ENCODE assay signal across 13 cellular contexts in genomic region chr2:233213975-233214374, GRCh38. TPM values are rescaled to one million over a fixed set of nuclear protein-coding genes. Genes with fewer than 3 reads are reported as not detected.
A peak's percentile ranks its signal among the peaks of the same experiment; 100 is the strongest.
DNase-seq lines count a peak whose midpoint lies in the region; ATAC-seq and TF ChIP-seq lines count a peak whose summit lies in the region.
"Had no signal": no experiment of that assay in that cellular context is flagged by ENCODE, and none has a peak within 500 bp of the region (broad histone marks: within the 10 kb centered on the region; RNA-seq: fewer than 3 reads in every experiment).

No MANE protein-coding gene starts in this region.

- peak overlapping the region in 4 of 7 donors; percentile 45 to 70 (median 60) for H3K27ac Mint-ChIP-seq in CD4-positive, alpha-beta memory T cell
- no peak overlapping the region for H3K27ac Mint-ChIP-seq in endothelial cell (ENCODE audit: unreplicated experiment)
- no peak overlapping the region for H3K27ac Mint-ChIP-seq in activated CD4-positive, alpha-beta T cell treated with anti-CD3 and anti-CD28 coated beads for 36 hours
- H3K27ac Mint-ChIP-seq: CD14-positive monocyte had no signal

- peaks cover 7 to 25% of the 10 kb centered on the region in 2 donors for H3K36me3 Mint-ChIP-seq in CD4-positive, alpha-beta memory T cell
- peaks cover 7% of the 10 kb centered on the region for H3K36me3 Mint-ChIP-seq in endothelial cell (ENCODE audit: low read depth, unreplicated experiment)
- no peaks in the 10 kb centered on the region for H3K36me3 Mint-ChIP-seq in activated CD4-positive, alpha-beta T cell treated with anti-CD3 and anti-CD28 coated beads for 36 hours (ENCODE audit: low read depth)

- CTCF ChIA-PET in CD4-positive, alpha-beta memory T cell (lab: Charles Lee; ENCODE audit: partially characterized antibody) = no interaction called here
- CTCF ChIA-PET in activated CD4-positive, alpha-beta T cell treated with anti-CD3 and anti-CD28 coated beads for 36 hours (lab: Charles Lee) = no interaction called here

- no peak overlapping the region for H3K4me3 Mint-ChIP-seq in CD4-positive, alpha-beta memory T cell
- no peak overlapping the region for H3K4me3 Mint-ChIP-seq in endothelial cell (ENCODE audit: unreplicated experiment)
- no peak overlapping the region for H3K4me3 Mint-ChIP-seq in activated CD4-positive, alpha-beta T cell treated with anti-CD3 and anti-CD28 coated beads for 36 hours
- H3K4me3 Mint-ChIP-seq: CD14-positive monocyte; CD8-positive, alpha-beta memory T cell; H9 had no signal

- H3K36me3 ChIP-seq in CD4-positive, alpha-beta memory T cell (ENCODE audit: insufficient read depth, low read length) = no peaks in the 10 kb centered on the region
- no peaks in the 10 kb centered on the region for H3K36me3 ChIP-seq in mucosa of descending colon (ENCODE audit: low read depth)

- no peaks in the 10 kb centered on the region for H3K27me3 Mint-ChIP-seq in CD4-positive, alpha-beta memory T cell
- peaks cover 21% of the 10 kb centered on the region for H3K27me3 Mint-ChIP-seq in endothelial cell (ENCODE audit: unreplicated experiment)
- H3K27me3 Mint-ChIP-seq in activated CD4-positive, alpha-beta T cell treated with anti-CD3 and anti-CD28 coated beads for 36 hours = no peaks in the 10 kb centered on the region
- H3K27me3 Mint-ChIP-seq: CD8-positive, alpha-beta memory T cell had no signal

- H3K9me3 Mint-ChIP-seq in CD4-positive, alpha-beta memory T cell = peaks cover 0 to 2% (median 0%) of the 10 kb centered on the region in 8 donors
- no peaks in the 10 kb centered on the region for H3K9me3 Mint-ChIP-seq in endothelial cell (ENCODE audit: unreplicated experiment)
- H3K9me3 Mint-ChIP-seq in activated CD4-positive, alpha-beta T cell treated with anti-CD3 and anti-CD28 coated beads for 36 hours (ENCODE audit: low read depth) = no peaks in the 10 kb centered on the region
- H3K9me3 Mint-ChIP-seq: CD8-positive, alpha-beta memory T cell; H9 had no signal

- DNase-seq in CD4-positive, alpha-beta memory T cell = no peak
- DNase-seq in ELF-1 (ENCODE audit: low read depth, low spot score) (peak; percentile 40), endothelial cell (ENCODE audit: low spot score) (peak; percentile 47), posterior vena cava (ENCODE audit: low spot score) (peak; percentile 50), mucosa of descending colon (no peak)
- no peak for DNase-seq in activated CD4-positive, alpha-beta T cell treated with anti-CD3 and anti-CD28 coated beads for 36 hours
- DNase-seq: Caco-2; CD8-positive, alpha-beta memory T cell; DMS53; GM23248; H9 had no signal

- H3K27ac ChIP-seq in CD4-positive, alpha-beta memory T cell (ENCODE audit: low read depth, low read length) = no peak overlapping the region
- H3K27ac ChIP-seq: A549, GM23248 had no signal

- intact Hi-C loops in CD4-positive, alpha-beta memory T cell (cut with micrococcal nuclease) = no loop called here
- intact Hi-C loops in posterior vena cava (cut with DNase I) = no loop called here
- intact Hi-C loops in activated CD4-positive, alpha-beta T cell treated with anti-CD3 and anti-CD28 coated beads for 36 hours (cut with DNase I, micrococcal nuclease) = no loop called here
- intact Hi-C loops in mucosa of descending colon (cut with DNase I, micrococcal nuclease) = no loop called here

- H3K4me1 Mint-ChIP-seq in CD4-positive, alpha-beta memory T cell = peaks cover 2 to 16% (median 4%) of the 10 kb centered on the region in 4 donors
- peaks cover 11% of the 10 kb centered on the region for H3K4me1 Mint-ChIP-seq in endothelial cell (ENCODE audit: unreplicated experiment)
- H3K4me1 Mint-ChIP-seq in activated CD4-positive, alpha-beta T cell treated with anti-CD3 and anti-CD28 coated beads for 36 hours = peaks cover 6% of the 10 kb centered on the region

- no peaks in the 10 kb centered on the region for H3K9me3 ChIP-seq in CD4-positive, alpha-beta memory T cell (ENCODE audit: control insufficient read depth in 1 of 2, low read length in 2 of 2)
- no peaks in the 10 kb centered on the region for H3K9me3 ChIP-seq in mucosa of descending colon
- H3K9me3 ChIP-seq: A549, Caco-2 had no signal

- no peak for TF ChIP-seq CTCF in endothelial cell (IDR thresholded peaks at IDR 0.05; ENCODE audit: unreplicated experiment)
- TF ChIP-seq CTCF in mucosa of descending colon (IDR thresholded peaks at IDR 0.05) = no peak

- no peak overlapping the region for H3K4me3 ChIP-seq in CD4-positive, alpha-beta memory T cell (ENCODE audit: low read length in 2 of 2)
- H3K4me3 ChIP-seq in mucosa of descending colon = no peak overlapping the region
- H3K4me3 ChIP-seq: A549, GM23248 had no signal

- H3K4me1 ChIP-seq in CD4-positive, alpha-beta memory T cell (ENCODE audit: insufficient read depth, low read length) = no peaks in the 10 kb centered on the region
- no peaks in the 10 kb centered on the region for H3K4me1 ChIP-seq in mucosa of descending colon (ENCODE audit: low read depth)
- H3K4me1 ChIP-seq: Caco-2 had no signal

- no peak for ATAC-seq in activated CD4-positive, alpha-beta T cell treated with anti-CD3 and anti-CD28 coated beads for 36 hours
- ATAC-seq in mucosa of descending colon = no peak
- ATAC-seq: A549 had no signal

- POLR2A ChIA-PET in CD4-positive, alpha-beta memory T cell (lab: Charles Lee; ENCODE audit: partially characterized antibody) = no interaction called here
- POLR2A ChIA-PET in activated CD4-positive, alpha-beta T cell treated with anti-CD3 and anti-CD28 coated beads for 36 hours (lab: Charles Lee) = no interaction called here

- H3K27me3 ChIP-seq in CD4-positive, alpha-beta memory T cell (ENCODE audit: insufficient read depth, low read length) = no peaks in the 10 kb centered on the region

RNA-seq across cellular contexts. Expression of gene ATG16L1, which starts 37.5 kb away (rescaled TPM):
- 10 to 100 TPM; 81.1 to 89.4 TPM for total RNA-seq in CD4-positive, alpha-beta memory T cell
- polyA plus RNA-seq in CD4-positive, alpha-beta memory T cell = 10 to 100 TPM; 12.3 to 20.0 TPM
- 39.5 TPM for total RNA-seq in endothelial cell (ENCODE audit: unreplicated experiment)
- total RNA-seq in posterior vena cava = 10 to 100 TPM; 19.9 to 22.8 TPM
- 10 to 100 TPM; 23.0 to 24.6 TPM for total RNA-seq in activated CD4-positive, alpha-beta T cell treated with anti-CD3 and anti-CD28 coated beads for 36 hours
- 10 to 100 TPM; 29.5 to 42.9 (median 36.0) TPM for total RNA-seq in mucosa of descending colon

Comparison
In these comparisons a context has a peak if more than half of its experiments do, and no peak if none do; other contexts are left out.
1. DNase-seq: peak in ELF-1 (single experiment), endothelial cell (single experiment) and posterior vena cava (single experiment); none in CD4-positive, alpha-beta memory T cell (0 of 5), activated CD4-positive, alpha-beta T cell treated with anti-CD3 and anti-CD28 coated beads for 36 hours (single experiment) and mucosa of descending colon (0 of 3).
2. H3K27ac Mint-ChIP-seq: peak in CD4-positive, alpha-beta memory T cell (4 of 7); none in endothelial cell (single experiment) and activated CD4-positive, alpha-beta T cell treated with anti-CD3 and anti-CD28 coated beads for 36 hours (single experiment).